ENCODE assay signal across 1 cellular context in the genomic region with DNA sequence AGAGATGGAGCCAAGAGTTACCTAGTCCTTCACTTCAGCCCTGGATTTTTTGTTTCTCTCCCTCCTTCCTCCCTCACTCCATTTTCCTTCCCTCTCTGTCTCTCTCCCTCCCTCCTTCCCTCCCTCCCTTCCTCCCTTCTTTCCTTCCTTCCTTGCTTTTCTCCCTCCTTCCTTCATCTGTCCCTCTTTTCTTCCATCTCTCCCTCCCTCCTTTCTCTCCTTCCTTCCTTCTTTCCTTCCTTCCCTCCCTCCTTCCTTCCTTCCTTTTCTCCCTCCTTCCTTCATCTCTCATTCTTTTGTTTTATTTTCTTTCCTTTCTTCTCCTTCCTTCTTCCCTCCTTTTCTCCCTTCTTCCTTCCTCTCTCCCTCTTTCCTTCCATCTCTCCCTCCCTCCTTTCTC.
TF ChIP-seq lines count a peak whose summit lies in the region.

No MANE protein-coding gene starts in this region.

TF ChIP-seq in HEK293, 187 proteins besides CTCF, POLR2A, EP300 and RAD21 (continued from another document):
- TF ChIP-seq ZBTB7A (tag by site-specific recombination; IDR thresholded peaks at IDR 0.05; ENCODE audit: low read depth) = no peak
- TF ChIP-seq, protein P1, sequence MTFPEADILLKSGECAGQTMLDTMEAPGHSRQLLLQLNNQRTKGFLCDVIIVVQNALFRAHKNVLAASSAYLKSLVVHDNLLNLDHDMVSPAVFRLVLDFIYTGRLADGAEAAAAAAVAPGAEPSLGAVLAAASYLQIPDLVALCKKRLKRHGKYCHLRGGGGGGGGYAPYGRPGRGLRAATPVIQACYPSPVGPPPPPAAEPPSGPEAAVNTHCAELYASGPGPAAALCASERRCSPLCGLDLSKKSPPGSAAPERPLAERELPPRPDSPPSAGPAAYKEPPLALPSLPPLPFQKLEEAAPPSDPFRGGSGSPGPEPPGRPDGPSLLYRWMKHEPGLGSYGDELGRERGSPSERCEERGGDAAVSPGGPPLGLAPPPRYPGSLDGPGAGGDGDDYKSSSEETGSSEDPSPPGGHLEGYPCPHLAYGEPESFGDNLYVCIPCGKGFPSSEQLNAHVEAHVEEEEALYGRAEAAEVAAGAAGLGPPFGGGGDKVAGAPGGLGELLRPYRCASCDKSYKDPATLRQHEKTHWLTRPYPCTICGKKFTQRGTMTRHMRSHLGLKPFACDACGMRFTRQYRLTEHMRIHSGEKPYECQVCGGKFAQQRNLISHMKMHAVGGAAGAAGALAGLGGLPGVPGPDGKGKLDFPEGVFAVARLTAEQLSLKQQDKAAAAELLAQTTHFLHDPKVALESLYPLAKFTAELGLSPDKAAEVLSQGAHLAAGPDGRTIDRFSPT (tag by site-specific recombination; IDR thresholded peaks at IDR 0.05) = no peak
